11 cellular contexts compared by ENCODE assay signal in the genomic region with DNA sequence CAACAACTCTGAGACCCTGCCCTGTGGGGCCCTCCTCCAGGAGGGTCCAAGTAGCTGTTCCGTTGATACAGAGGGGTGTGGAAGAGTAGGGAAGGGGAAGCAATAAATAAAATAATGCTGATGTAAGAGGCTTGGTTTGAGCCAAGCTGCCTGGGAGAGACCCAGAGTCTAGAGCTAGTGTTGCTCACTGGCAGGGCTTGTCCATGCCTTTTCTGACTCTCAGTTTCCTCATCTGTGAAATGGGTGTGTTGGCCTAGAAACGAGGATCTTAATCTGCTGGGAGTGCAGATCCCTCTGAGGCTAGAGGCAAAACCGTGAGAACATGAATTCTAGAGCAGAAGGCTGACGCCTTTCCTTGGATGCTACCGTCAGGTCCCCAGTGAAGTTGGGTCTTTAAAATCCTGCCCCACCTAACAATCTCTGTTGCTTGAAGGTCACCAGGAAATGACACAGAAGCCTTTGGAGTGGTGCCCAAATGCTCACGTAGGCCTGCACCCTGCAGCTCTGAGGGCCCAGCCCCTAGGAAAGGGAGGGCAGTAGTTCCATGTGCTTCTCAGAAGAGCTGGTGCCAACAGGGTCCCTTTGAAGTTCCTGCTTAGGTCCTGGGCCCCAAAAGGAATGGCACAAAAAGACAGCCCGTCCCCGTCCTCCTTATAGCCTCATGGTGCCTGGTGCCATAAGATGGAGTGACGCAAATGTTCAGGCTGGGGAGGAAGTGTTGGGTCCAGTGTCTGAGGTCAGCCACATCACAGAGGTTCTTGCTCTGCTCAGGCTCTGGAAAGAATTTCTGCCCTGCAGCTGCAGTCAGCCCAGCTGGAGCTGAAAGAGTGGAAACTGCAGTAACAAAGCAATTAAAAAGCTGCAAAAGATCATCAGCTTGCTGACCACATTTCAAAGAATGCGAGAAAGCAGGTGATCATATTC.
DNase-seq lines count a peak whose midpoint lies in the region; ATAC-seq and TF ChIP-seq lines count a peak whose summit lies in the region.
"Had no signal": no experiment of that assay in that cellular context is flagged by ENCODE, and none has a peak within 500 bp of the region (broad histone marks: within the 10 kb centered on the region; RNA-seq: fewer than 3 reads in every experiment).

No MANE protein-coding gene starts in this region.

- peaks cover 10% of the 10 kb centered on the region for H3K27me3 Mint-ChIP-seq in activated CD8-positive, alpha-beta memory T cell treated with anti-CD3 and anti-CD28 coated beads, Interleukin-2, amount 10 ng/mL, durations not matched to agents 7 days and 5 days

- ATAC-seq in activated CD8-positive, alpha-beta memory T cell treated with anti-CD3 and anti-CD28 coated beads, Interleukin-2, amount 10 ng/mL, durations not matched to agents 7 days and 5 days = no peak

- H3K27ac Mint-ChIP-seq in activated CD8-positive, alpha-beta memory T cell treated with anti-CD3 and anti-CD28 coated beads, Interleukin-2, amount 10 ng/mL, durations not matched to agents 7 days and 5 days = no peak overlapping the region
- H3K27ac Mint-ChIP-seq: activated B cell treated with CpG ODN at 0.5 μM for 24 hours had no signal

- H3K4me3 Mint-ChIP-seq in activated CD8-positive, alpha-beta memory T cell treated with anti-CD3 and anti-CD28 coated beads, Interleukin-2, amount 10 ng/mL, durations not matched to agents 7 days and 5 days = no peak overlapping the region
- H3K4me3 Mint-ChIP-seq: activated B cell treated with CpG ODN at 0.5 μM for 24 hours had no signal

- CTCF ChIA-PET in activated CD8-positive, alpha-beta memory T cell treated with anti-CD3 and anti-CD28 coated beads, Interleukin-2, amount 10 ng/mL, durations not matched to agents 7 days and 5 days (lab: Charles Lee) = no interaction called here

- peaks cover 2% of the 10 kb centered on the region for H3K4me1 Mint-ChIP-seq in activated CD8-positive, alpha-beta memory T cell treated with anti-CD3 and anti-CD28 coated beads, Interleukin-2, amount 10 ng/mL, durations not matched to agents 7 days and 5 days

- no peaks in the 10 kb centered on the region for H3K9me3 Mint-ChIP-seq in activated CD8-positive, alpha-beta memory T cell treated with anti-CD3 and anti-CD28 coated beads, Interleukin-2, amount 10 ng/mL, durations not matched to agents 7 days and 5 days (ENCODE audit: low read depth)
- H3K9me3 Mint-ChIP-seq: activated B cell treated with CpG ODN at 0.5 μM for 24 hours had no signal

- no peak for TF ChIP-seq CTCF in retinal pigment epithelial cell (conservative IDR thresholded peaks at IDR 0.05; ENCODE audit: low read depth, low read length)

- H3K36me3 Mint-ChIP-seq in activated CD8-positive, alpha-beta memory T cell treated with anti-CD3 and anti-CD28 coated beads, Interleukin-2, amount 10 ng/mL, durations not matched to agents 7 days and 5 days = no peaks in the 10 kb centered on the region

- no peak overlapping the region for H3K4me3 ChIP-seq in retinal pigment epithelial cell (ENCODE audit: low read length)
- H3K4me3 ChIP-seq: HAP-1 had no signal

- DNase-seq in H4 (ENCODE audit: low spot score) (peak; percentile 85), RPMI8226 (peak; percentile 48), fibroblast of gingiva (ENCODE audit: low read depth) (peak; percentile 65), retinal pigment epithelial cell (ENCODE audit: low read depth) (peak; percentile 91), globus pallidus (ENCODE audit: low spot score) (no peak), NCI-H1930 (lab: John Stamatoyannopoulos, UW) (no peak), midbrain (lab: John Stamatoyannopoulos, UW) (no peak)
- DNase-seq in activated CD8-positive, alpha-beta memory T cell treated with anti-CD3 and anti-CD28 coated beads, Interleukin-2, amount 10 ng/mL, durations not matched to agents 7 days and 5 days = no peak
- DNase-seq: activated B cell treated with CpG ODN at 0.5 μM for 24 hours, NCI-H1417 treated with DMSO at 0.1 percent for 48 hours had no signal

Comparison
In these comparisons a context has a peak if more than half of its experiments do, and no peak if none do; other contexts are left out.
1. DNase-seq: peak in H4 (single experiment), RPMI8226 (single experiment), fibroblast of gingiva (single experiment) and retinal pigment epithelial cell (single experiment); none in globus pallidus (single experiment), activated CD8-positive, alpha-beta memory T cell treated with anti-CD3 and anti-CD28 coated beads, Interleukin-2, amount 10 ng/mL, durations not matched to agents 7 days and 5 days (single experiment), NCI-H1930 (0 of 2) and midbrain (single experiment).